1 cellular context compared by ENCODE assay signal in the genomic region with DNA sequence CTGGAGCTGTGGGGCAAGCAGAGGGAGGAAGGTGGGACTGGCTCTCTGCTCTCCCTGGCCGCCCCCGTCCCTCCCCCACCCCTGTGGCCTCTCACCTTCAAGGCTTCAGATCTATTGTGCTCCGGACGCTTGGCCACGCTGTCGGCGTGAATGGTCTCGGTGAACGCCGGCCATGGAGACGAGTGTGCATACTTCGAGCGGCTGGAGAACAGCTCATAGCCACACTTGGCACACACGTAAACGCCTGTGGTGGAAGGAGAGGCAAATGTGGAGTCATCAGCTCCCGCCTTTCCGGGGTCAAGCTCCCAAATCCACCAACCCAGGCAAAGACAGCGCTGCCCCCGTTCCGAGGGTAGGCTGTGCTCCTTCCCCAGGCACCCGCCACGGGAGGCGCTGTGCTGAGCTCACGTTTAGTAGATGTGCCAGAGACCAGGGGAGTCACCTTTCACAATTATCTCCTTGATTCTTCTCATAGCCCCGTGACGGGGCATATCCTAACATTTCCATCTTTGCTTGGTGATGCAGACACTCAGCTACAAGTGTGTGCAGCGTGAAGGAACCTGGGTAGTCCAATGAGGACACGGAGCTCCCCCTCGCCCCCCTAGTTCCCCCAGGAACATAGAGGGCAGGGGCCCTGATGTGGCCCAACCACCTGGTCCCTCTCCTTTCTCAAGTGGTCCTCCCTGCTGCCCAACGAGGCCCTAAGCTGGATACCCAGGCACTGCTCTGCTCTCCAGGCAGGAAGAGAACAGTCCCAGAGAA.
TF ChIP-seq lines count a peak whose summit lies in the region.

No MANE protein-coding gene starts in this region.

TF ChIP-seq in H1, 55 proteins besides CTCF, POLR2A, EP300 and RAD21:
- no peak for TF ChIP-seq SP1 (IDR thresholded peaks at IDR 0.05; ENCODE audit: low read depth, low read length)
- no peak for TF ChIP-seq KDM4A (IDR thresholded peaks at IDR 0.05; ENCODE audit: low read depth, low read length, severe bottlenecking)
- TF ChIP-seq PHF8 (conservative IDR thresholded peaks at IDR 0.05; ENCODE audit: low read depth, low read length), result no peak
- no peak for TF ChIP-seq YY1 (IDR thresholded peaks at IDR 0.05; ENCODE audit: low read depth, low read length)
